In the genomic region with DNA sequence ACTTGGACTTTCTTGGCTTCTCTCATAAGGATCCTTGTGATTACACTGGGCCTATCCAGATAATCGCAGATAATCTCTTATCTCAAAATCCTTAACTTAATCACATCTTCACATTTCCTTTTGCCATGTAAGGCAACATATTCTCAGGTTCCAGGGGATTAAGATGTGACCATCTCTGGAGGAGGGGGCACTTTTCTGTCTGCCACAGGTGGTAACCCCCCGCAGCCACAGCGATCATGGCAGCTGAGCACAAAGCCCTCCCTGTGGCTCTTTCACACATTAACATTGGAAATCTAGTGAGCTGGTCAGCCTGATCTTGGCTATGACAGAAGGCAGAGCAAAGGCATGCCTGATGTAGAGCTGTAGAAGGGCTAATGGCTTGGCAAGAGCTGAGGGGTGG, we compare ENCODE assay signal across 30 cellular contexts.
"Had no signal": no experiment of that assay in that cellular context is flagged by ENCODE, and none has a peak within 500 bp of the region (broad histone marks: within the 10 kb centered on the region; RNA-seq: fewer than 3 reads in every experiment).

No MANE protein-coding gene starts in this region.

- DNase-seq: naive thymus-derived CD8-positive, alpha-beta T cell; nephron progenitor cell; occipital lobe; ovary; posterior cingulate gyrus; psoas muscle; right cardiac atrium; right lobe of liver; sigmoid colon; small intestine; stimulated activated CD4-positive, alpha-beta T cell treated with anti-CD3 and anti-CD28 coated beads, Interleukin-15, amount 100 ng/mL, for 24 hours; stimulated activated CD4-positive, alpha-beta T cell treated with anti-CD3 and anti-CD28 coated beads, Interleukin-2, amount 100 ng/mL, for 24 hours; stimulated activated CD4-positive, alpha-beta T cell treated with anti-CD3 and anti-CD28 coated beads, Interleukin-2, amount 100 ng/mL, for 48 hours; stimulated activated CD4-positive, alpha-beta T cell treated with anti-CD3 and anti-CD28 coated beads, Interleukin-4, amount 100 ng/mL, for 24 hours; stimulated activated naive B cell treated with anti-CD40 and anti-IgM and Interleukin-4, amounts not matched to agents 10 μg/mL and 1 μg/mL and 100 μg/mL, for 72 hours; stimulated activated naive CD4-positive, alpha-beta T cell treated with Interleukin-2 at 50 U/mL for 16 hours; substantia nigra; testis; tibial artery; transverse colon; upper lobe of right lung; uterus had no signal

- H3K4me3 ChIP-seq: ovary, psoas muscle, right lobe of liver, sigmoid colon, suprapubic skin, testis, tibial artery, transverse colon, upper lobe of right lung, uterus had no signal

- H3K36me3 ChIP-seq: ovary, right lobe of liver, sigmoid colon, suprapubic skin, tibial artery, transverse colon, upper lobe of right lung, uterus had no signal

- H3K27ac ChIP-seq: ovary, parathyroid adenoma, psoas muscle, right lobe of liver, sigmoid colon, suprapubic skin, testis, tibial artery, transverse colon, upper lobe of right lung, uterus had no signal

- H3K9me3 ChIP-seq: ovary, psoas muscle, right lobe of liver, sigmoid colon, suprapubic skin, testis, tibial artery, transverse colon, upper lobe of right lung had no signal

- H2AFZ ChIP-seq: parathyroid adenoma had no signal

- H3K36me3 Mint-ChIP-seq: naive thymus-derived CD8-positive, alpha-beta T cell; natural killer cell treated with Interleukin-12 subunit alpha and Interleukin-12 subunit beta and Interleukin-15 and Interleukin-18, amount 100 ng/mL, for 72 hours; stimulated activated effector memory CD8-positive, alpha-beta T cell treated with anti-CD3 and anti-CD28 coated beads, Interleukin-12 subunit alpha, Interleukin-12 subunit beta, amount 100 ng/mL, for 72 hours; stimulated activated naive B cell treated with anti-CD40 and anti-IgM and Interleukin-4, amounts not matched to agents 10 μg/mL and 1 μg/mL and 100 μg/mL, for 72 hours; type B pancreatic cell had no signal

- H3K4me1 ChIP-seq: parathyroid adenoma, psoas muscle, right lobe of liver, sigmoid colon, suprapubic skin, tibial artery, transverse colon, upper lobe of right lung had no signal

- H3K9ac ChIP-seq: parathyroid adenoma had no signal

- H3K9me3 Mint-ChIP-seq: natural killer cell treated with Interleukin-12 subunit alpha and Interleukin-12 subunit beta and Interleukin-15 and Interleukin-18, amount 100 ng/mL, for 72 hours; nephron progenitor cell; neural crest cell; stimulated activated effector memory CD8-positive, alpha-beta T cell treated with anti-CD3 and anti-CD28 coated beads, Interleukin-12 subunit alpha, Interleukin-12 subunit beta, amount 100 ng/mL, for 72 hours; stimulated activated naive B cell treated with anti-CD40 and anti-IgM and Interleukin-4, amounts not matched to agents 10 μg/mL and 1 μg/mL and 100 μg/mL, for 72 hours; stimulated activated naive CD8-positive, alpha-beta T cell treated with anti-CD3 and anti-CD28 coated beads, Interleukin-15, Interleukin-2, amounts not matched to agents 100 ng/mL and 50 ng/mL, for 24 hours had no signal

- H3K27ac Mint-ChIP-seq: naive thymus-derived CD8-positive, alpha-beta T cell; natural killer cell treated with Interleukin-12 subunit alpha and Interleukin-12 subunit beta and Interleukin-15 and Interleukin-18, amount 100 ng/mL, for 72 hours; nephron progenitor cell; progenitor cell of endocrine pancreas; stimulated activated effector memory CD8-positive, alpha-beta T cell treated with anti-CD3 and anti-CD28 coated beads, Interleukin-12 subunit alpha, Interleukin-12 subunit beta, amount 100 ng/mL, for 72 hours; stimulated activated naive B cell treated with anti-CD40 and anti-IgM and Interleukin-4, amounts not matched to agents 10 μg/mL and 1 μg/mL and 100 μg/mL, for 72 hours; stimulated activated naive CD8-positive, alpha-beta T cell treated with anti-CD3 and anti-CD28 coated beads, Interleukin-15, Interleukin-2, amounts not matched to agents 100 ng/mL and 50 ng/mL, for 24 hours; type B pancreatic cell had no signal

- H3K27me3 ChIP-seq: ovary, right lobe of liver, sigmoid colon, testis, transverse colon, upper lobe of right lung, uterus had no signal

- H3K4me3 Mint-ChIP-seq: naive thymus-derived CD8-positive, alpha-beta T cell; natural killer cell treated with Interleukin-12 subunit alpha and Interleukin-12 subunit beta and Interleukin-15 and Interleukin-18, amount 100 ng/mL, for 72 hours; nephron progenitor cell; neural crest cell; stimulated activated effector memory CD8-positive, alpha-beta T cell treated with anti-CD3 and anti-CD28 coated beads, Interleukin-12 subunit alpha, Interleukin-12 subunit beta, amount 100 ng/mL, for 72 hours; stimulated activated naive B cell treated with anti-CD40 and anti-IgM and Interleukin-4, amounts not matched to agents 10 μg/mL and 1 μg/mL and 100 μg/mL, for 72 hours; stimulated activated naive CD8-positive, alpha-beta T cell treated with anti-CD3 and anti-CD28 coated beads, Interleukin-15, Interleukin-2, amounts not matched to agents 100 ng/mL and 50 ng/mL, for 24 hours; type B pancreatic cell had no signal

- H3K4me1 Mint-ChIP-seq: naive thymus-derived CD8-positive, alpha-beta T cell; neural crest cell; stimulated activated effector memory CD8-positive, alpha-beta T cell treated with anti-CD3 and anti-CD28 coated beads, Interleukin-12 subunit alpha, Interleukin-12 subunit beta, amount 100 ng/mL, for 72 hours; stimulated activated naive B cell treated with anti-CD40 and anti-IgM and Interleukin-4, amounts not matched to agents 10 μg/mL and 1 μg/mL and 100 μg/mL, for 72 hours had no signal
